In the genomic region with DNA sequence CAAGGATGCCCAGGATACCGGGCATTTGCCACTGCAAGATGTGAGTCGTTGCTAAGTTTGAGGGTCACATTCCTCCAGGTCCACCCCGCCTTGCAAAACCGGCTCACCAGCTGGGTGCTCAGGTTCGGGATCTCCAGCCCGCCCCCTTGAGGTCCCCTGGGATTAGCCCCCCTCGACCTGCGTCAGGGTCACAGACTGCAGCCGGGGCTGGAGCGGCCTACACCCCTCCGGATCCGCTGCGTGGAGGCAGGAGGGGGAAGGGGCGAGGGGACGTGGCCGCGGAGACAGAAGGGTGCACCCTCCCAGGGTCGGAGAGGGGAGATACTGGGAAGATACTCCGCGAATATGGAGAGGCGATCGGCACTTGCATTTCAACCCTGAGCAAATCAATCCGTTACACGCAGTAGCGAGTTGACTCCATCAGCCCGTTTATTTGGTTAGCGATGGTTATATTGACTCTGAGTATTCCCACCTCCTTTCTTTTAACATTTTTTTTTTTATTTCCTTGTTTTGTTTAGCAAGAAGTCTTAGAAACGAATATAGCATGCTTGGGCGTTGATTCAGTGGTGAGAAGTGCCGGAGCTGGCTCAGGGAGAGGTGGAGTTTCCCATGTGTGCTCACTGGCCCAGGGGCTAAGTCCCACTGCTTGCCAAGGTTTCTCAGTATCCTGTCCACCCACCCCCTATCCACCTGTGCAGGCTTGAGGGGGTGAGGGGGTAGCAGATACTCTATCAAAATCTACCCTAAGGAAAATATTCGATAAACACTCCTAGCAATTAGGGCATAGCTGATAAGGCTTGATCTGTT, we compare ENCODE assay signal across 8 cellular contexts. TPM values are rescaled to one million over a fixed set of nuclear protein-coding genes. Genes with fewer than 3 reads are reported as not detected.
DNase-seq lines count a peak whose midpoint lies in the region; ATAC-seq and TF ChIP-seq lines count a peak whose summit lies in the region.

No MANE protein-coding gene starts in this region.

- no peaks in the 10 kb centered on the region for H3K27me3 ChIP-seq in endodermal cell (ENCODE audit: control insufficient read depth, insufficient read depth, low read length, poor library complexity, severe bottlenecking)
- no peaks in the 10 kb centered on the region for H3K27me3 ChIP-seq in thoracic aorta (replicated peaks; ENCODE audit: insufficient read depth)

- H3K4me1 ChIP-seq in endodermal cell (ENCODE audit: control insufficient read depth, insufficient read depth, low read length) (peaks cover 7% of the 10 kb centered on the region), thoracic aorta (ENCODE audit: control insufficient read depth in 1 of 2, low read depth in 2 of 2) (peaks cover 28 to 36% of the 10 kb centered on the region in 2 donors)

- TF ChIP-seq CTCF in endodermal cell (conservative IDR thresholded peaks at IDR 0.05) = peak; percentile 29
- TF ChIP-seq CTCF in thoracic aorta (IDR thresholded peaks at IDR 0.05) = peak; percentile 8

- H3K36me3 Mint-ChIP-seq in activated CD4-positive, alpha-beta T cell treated with anti-CD3 and anti-CD28 coated beads, Interleukin-2, amount 10 ng/mL, durations not matched to agents 24 days and 14 days (ENCODE audit: low read depth) = peaks cover 29% of the 10 kb centered on the region
- peaks cover 6% of the 10 kb centered on the region for H3K36me3 Mint-ChIP-seq in endodermal cell (ENCODE audit: low read depth)

- H3K27ac Mint-ChIP-seq in activated CD4-positive, alpha-beta T cell treated with anti-CD3 and anti-CD28 coated beads, Interleukin-2, amount 10 ng/mL, durations not matched to agents 24 days and 14 days = peak overlapping the region; percentile 89
- peak overlapping the region; percentile 80 for H3K27ac Mint-ChIP-seq in endodermal cell

- H3K9ac ChIP-seq in endodermal cell (ENCODE audit: extremely low read depth, low read length, poor library complexity, severe bottlenecking) = peak overlapping the region; percentile 58

- peaks cover 44% of the 10 kb centered on the region for H3K4me1 Mint-ChIP-seq in activated CD4-positive, alpha-beta T cell treated with anti-CD3 and anti-CD28 coated beads, Interleukin-2, amount 10 ng/mL, durations not matched to agents 24 days and 14 days
- H3K4me1 Mint-ChIP-seq in endodermal cell = peaks cover 30% of the 10 kb centered on the region

- ATAC-seq in GM21737 (IDR thresholded peaks at IDR 0.05; ENCODE audit: unreplicated experiment) (peak; percentile 25), thoracic aorta (ENCODE audit: insufficient number of reproducible peaks, low FRiP score, low read depth) (peak; percentile 25)

- H3K9me3 ChIP-seq in endodermal cell (ENCODE audit: control insufficient read depth, low read length) (peaks cover 6% of the 10 kb centered on the region), thoracic aorta (no peaks in the 10 kb centered on the region)

- peak overlapping the region; percentile 90 for H3K4me3 ChIP-seq in endodermal cell (ENCODE audit: low read length)
- peak overlapping the region; percentile 99 for H3K4me3 ChIP-seq in thoracic aorta

- peak; percentile 16 for TF ChIP-seq POLR2A in GM10847 (IDR thresholded peaks at IDR 0.05; ENCODE audit: extremely low read depth, insufficient read length)

- WGBS in endodermal cell (ENCODE audit: insufficient coverage in 1 of 2, insufficient read length in 1 of 2), 2 experiments = 5 to 7% methylated on average over 15 to 31 of the region's 31 CpGs

- H3K27ac ChIP-seq in endodermal cell (ENCODE audit: low read depth, low read length) = peak overlapping the region; percentile 78
- peak overlapping the region; percentile 96 to 98 for H3K27ac ChIP-seq in thoracic aorta

- peak; percentile 39 to 50 for DNase-seq in Kasumi-1 (lab: John Stamatoyannopoulos, UW)
- peak; percentile 81 for DNase-seq in activated CD4-positive, alpha-beta T cell treated with anti-CD3 and anti-CD28 coated beads, Interleukin-2, amount 10 ng/mL, durations not matched to agents 24 days and 14 days
- DNase-seq in endodermal cell = peak; percentile 86
- DNase-seq in medulla oblongata (ENCODE audit: extremely low spot score) = peak; percentile 66
- no peak for DNase-seq in thoracic aorta (ENCODE audit: low spot score)
- no peak for DNase-seq in GDM1 (lab: John Stamatoyannopoulos, UW)

- peaks cover 2% of the 10 kb centered on the region for H3K27me3 Mint-ChIP-seq in activated CD4-positive, alpha-beta T cell treated with anti-CD3 and anti-CD28 coated beads, Interleukin-2, amount 10 ng/mL, durations not matched to agents 24 days and 14 days
- peaks cover 2% of the 10 kb centered on the region for H3K27me3 Mint-ChIP-seq in endodermal cell (ENCODE audit: insufficient read depth)

- H3K4me3 Mint-ChIP-seq in activated CD4-positive, alpha-beta T cell treated with anti-CD3 and anti-CD28 coated beads, Interleukin-2, amount 10 ng/mL, durations not matched to agents 24 days and 14 days = peak overlapping the region; percentile 84
- H3K4me3 Mint-ChIP-seq in endodermal cell = peak overlapping the region; percentile 82

- no peaks in the 10 kb centered on the region for H3K9me3 Mint-ChIP-seq in activated CD4-positive, alpha-beta T cell treated with anti-CD3 and anti-CD28 coated beads, Interleukin-2, amount 10 ng/mL, durations not matched to agents 24 days and 14 days
- H3K9me3 Mint-ChIP-seq in endodermal cell = no peaks in the 10 kb centered on the region

- intact Hi-C loops in activated CD4-positive, alpha-beta T cell treated with anti-CD3 and anti-CD28 coated beads, Interleukin-2, amount 10 ng/mL, durations not matched to agents 24 days and 14 days (cut with micrococcal nuclease) = loop anchor here (1.0 kb wide), 4 partner anchors 25 to 204 kb away; no protein-coding TSS in a partner anchor

- no peaks in the 10 kb centered on the region for H3K36me3 ChIP-seq in endodermal cell (ENCODE audit: control insufficient read depth, insufficient read depth, low read length)
- H3K36me3 ChIP-seq in thoracic aorta = no peaks in the 10 kb centered on the region

RNA-seq across cellular contexts. Expression of a gene that starts 1.0 kb away (rescaled TPM):
- 35.2 and 36.7 TPM in 2 replicates for total RNA-seq in activated CD4-positive, alpha-beta T cell treated with anti-CD3 and anti-CD28 coated beads, Interleukin-2, amount 10 ng/mL, durations not matched to agents 24 days and 14 days
- 10 to 100 TPM; 14.1 to 27.7 TPM for total RNA-seq in endodermal cell
- polyA plus RNA-seq in endodermal cell (2013, experiment 1 of 2) = 24.1 TPM
- polyA plus RNA-seq in endodermal cell (2013, experiment 2 of 2) = 24.8 TPM
- 10 to 100 TPM; 15.2 to 36.1 TPM for total RNA-seq in thoracic aorta

RNA-seq across cellular contexts. Expression of a gene that starts 35.4 kb away (rescaled TPM):
- 21.1 and 24.0 TPM in 2 replicates for total RNA-seq in activated CD4-positive, alpha-beta T cell treated with anti-CD3 and anti-CD28 coated beads, Interleukin-2, amount 10 ng/mL, durations not matched to agents 24 days and 14 days
- total RNA-seq in endodermal cell (1 to 10 TPM; 4.1 to 5.3 TPM), thoracic aorta (10 to 100 TPM; 13.0 to 33.6 TPM)
- 11.6 TPM for polyA plus RNA-seq in endodermal cell (2013, experiment 1 of 2)
- 8.9 TPM for polyA plus RNA-seq in endodermal cell (2013, experiment 2 of 2)

Comparison
In these comparisons a context has a peak if more than half of its experiments do, and no peak if none do; other contexts are left out.
1. DNase-seq: peak in Kasumi-1 (2 of 2), activated CD4-positive, alpha-beta T cell treated with anti-CD3 and anti-CD28 coated beads, Interleukin-2, amount 10 ng/mL, durations not matched to agents 24 days and 14 days (single experiment), endodermal cell (single experiment) and medulla oblongata (single experiment); none in thoracic aorta (single experiment) and GDM1 (single experiment).